In genomic region chr1:53337499-53337898, GRCh38 we compare ENCODE assay signal across 2 cellular contexts.
TF ChIP-seq lines count a peak whose summit lies in the region.

No MANE protein-coding gene starts in this region.

TF ChIP-seq in K562, 482 proteins besides CTCF, POLR2A, EP300 and RAD21 (continued from another document):
- TF ChIP-seq, protein P1, sequence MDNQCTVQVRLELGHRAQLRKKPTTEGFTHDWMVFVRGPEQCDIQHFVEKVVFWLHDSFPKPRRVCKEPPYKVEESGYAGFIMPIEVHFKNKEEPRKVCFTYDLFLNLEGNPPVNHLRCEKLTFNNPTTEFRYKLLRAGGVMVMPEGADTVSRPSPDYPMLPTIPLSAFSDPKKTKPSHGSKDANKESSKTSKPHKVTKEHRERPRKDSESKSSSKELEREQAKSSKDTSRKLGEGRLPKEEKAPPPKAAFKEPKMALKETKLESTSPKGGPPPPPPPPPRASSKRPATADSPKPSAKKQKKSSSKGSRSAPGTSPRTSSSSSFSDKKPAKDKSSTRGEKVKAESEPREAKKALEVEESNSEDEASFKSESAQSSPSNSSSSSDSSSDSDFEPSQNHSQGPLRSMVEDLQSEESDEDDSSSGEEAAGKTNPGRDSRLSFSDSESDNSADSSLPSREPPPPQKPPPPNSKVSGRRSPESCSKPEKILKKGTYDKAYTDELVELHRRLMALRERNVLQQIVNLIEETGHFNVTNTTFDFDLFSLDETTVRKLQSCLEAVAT (IDR thresholded peaks at IDR 0.05), result no peak
- no peak for TF ChIP-seq CBFA2T3 (IDR thresholded peaks at IDR 0.05)
- TF ChIP-seq SMARCB1 (IDR thresholded peaks at IDR 0.05; ENCODE audit: insufficient read length, low read depth), result no peak

TF ChIP-seq in SK-N-SH treated with all-trans-retinoic acid at 6 μM for 48 hours, 23 proteins besides CTCF, POLR2A, EP300 and RAD21 (continued from another document):
- TF ChIP-seq, protein P2, sequence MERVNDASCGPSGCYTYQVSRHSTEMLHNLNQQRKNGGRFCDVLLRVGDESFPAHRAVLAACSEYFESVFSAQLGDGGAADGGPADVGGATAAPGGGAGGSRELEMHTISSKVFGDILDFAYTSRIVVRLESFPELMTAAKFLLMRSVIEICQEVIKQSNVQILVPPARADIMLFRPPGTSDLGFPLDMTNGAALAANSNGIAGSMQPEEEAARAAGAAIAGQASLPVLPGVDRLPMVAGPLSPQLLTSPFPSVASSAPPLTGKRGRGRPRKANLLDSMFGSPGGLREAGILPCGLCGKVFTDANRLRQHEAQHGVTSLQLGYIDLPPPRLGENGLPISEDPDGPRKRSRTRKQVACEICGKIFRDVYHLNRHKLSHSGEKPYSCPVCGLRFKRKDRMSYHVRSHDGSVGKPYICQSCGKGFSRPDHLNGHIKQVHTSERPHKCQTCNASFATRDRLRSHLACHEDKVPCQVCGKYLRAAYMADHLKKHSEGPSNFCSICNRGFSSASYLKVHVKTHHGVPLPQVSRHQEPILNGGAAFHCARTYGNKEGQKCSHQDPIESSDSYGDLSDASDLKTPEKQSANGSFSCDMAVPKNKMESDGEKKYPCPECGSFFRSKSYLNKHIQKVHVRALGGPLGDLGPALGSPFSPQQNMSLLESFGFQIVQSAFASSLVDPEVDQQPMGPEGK (CRISPR knock-in tag; IDR thresholded peaks at IDR 0.05; ENCODE audit: borderline replicate concordance), result no peak
- no peak for TF ChIP-seq GLIS3 (CRISPR knock-in tag; IDR thresholded peaks at IDR 0.05)
- TF ChIP-seq ZC3H10 (CRISPR knock-in tag; IDR thresholded peaks at IDR 0.05), result no peak
- TF ChIP-seq, protein P3, sequence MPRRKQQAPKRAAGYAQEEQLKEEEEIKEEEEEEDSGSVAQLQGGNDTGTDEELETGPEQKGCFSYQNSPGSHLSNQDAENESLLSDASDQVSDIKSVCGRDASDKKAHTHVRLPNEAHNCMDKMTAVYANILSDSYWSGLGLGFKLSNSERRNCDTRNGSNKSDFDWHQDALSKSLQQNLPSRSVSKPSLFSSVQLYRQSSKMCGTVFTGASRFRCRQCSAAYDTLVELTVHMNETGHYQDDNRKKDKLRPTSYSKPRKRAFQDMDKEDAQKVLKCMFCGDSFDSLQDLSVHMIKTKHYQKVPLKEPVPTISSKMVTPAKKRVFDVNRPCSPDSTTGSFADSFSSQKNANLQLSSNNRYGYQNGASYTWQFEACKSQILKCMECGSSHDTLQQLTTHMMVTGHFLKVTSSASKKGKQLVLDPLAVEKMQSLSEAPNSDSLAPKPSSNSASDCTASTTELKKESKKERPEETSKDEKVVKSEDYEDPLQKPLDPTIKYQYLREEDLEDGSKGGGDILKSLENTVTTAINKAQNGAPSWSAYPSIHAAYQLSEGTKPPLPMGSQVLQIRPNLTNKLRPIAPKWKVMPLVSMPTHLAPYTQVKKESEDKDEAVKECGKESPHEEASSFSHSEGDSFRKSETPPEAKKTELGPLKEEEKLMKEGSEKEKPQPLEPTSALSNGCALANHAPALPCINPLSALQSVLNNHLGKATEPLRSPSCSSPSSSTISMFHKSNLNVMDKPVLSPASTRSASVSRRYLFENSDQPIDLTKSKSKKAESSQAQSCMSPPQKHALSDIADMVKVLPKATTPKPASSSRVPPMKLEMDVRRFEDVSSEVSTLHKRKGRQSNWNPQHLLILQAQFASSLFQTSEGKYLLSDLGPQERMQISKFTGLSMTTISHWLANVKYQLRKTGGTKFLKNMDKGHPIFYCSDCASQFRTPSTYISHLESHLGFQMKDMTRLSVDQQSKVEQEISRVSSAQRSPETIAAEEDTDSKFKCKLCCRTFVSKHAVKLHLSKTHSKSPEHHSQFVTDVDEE (CRISPR knock-in tag; IDR thresholded peaks at IDR 0.05), result no peak
- no peak for TF ChIP-seq ZNF8 (CRISPR knock-in tag; IDR thresholded peaks at IDR 0.05)
- TF ChIP-seq TCF4 (CRISPR knock-in tag; IDR thresholded peaks at IDR 0.05; ENCODE audit: borderline replicate concordance), result no peak
- TF ChIP-seq ZNF565 (CRISPR knock-in tag; conservative IDR thresholded peaks at IDR 0.05; ENCODE audit: low read depth), result no peak
- TF ChIP-seq ESRRG (CRISPR knock-in tag; IDR thresholded peaks at IDR 0.05), result no peak
- no peak for TF ChIP-seq BACH2 (CRISPR knock-in tag; IDR thresholded peaks at IDR 0.05; ENCODE audit: borderline replicate concordance)
- TF ChIP-seq SNAI2 (CRISPR knock-in tag; IDR thresholded peaks at IDR 0.05), result no peak
- no peak for TF ChIP-seq ZNF70 (CRISPR knock-in tag; IDR thresholded peaks at IDR 0.05)
- TF ChIP-seq CREB5 (CRISPR knock-in tag; IDR thresholded peaks at IDR 0.05; ENCODE audit: low read depth), result no peak
- no peak for TF ChIP-seq OSR1 (CRISPR knock-in tag; IDR thresholded peaks at IDR 0.05)
